In the genomic region with DNA sequence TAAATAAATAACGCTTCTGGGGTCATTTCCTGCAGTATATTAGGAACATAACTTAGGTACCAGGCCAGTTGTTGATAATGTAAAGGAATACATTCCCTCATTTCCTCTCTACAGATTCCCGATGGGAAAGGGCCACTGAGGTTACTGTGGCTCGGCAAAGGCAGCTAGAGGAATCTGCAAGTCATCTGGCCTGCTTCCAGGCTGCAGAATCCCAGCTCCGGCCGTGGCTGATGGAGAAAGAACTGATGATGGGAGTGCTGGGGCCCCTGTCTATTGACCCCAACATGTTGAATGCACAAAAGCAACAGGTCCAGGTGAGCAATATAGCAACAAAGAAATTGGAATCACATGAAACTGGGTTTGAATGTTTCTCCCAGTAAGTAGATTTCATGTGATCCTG, we compare ENCODE assay signal across 27 cellular contexts.
A peak's percentile ranks its signal among the peaks of the same experiment; 100 is the strongest.
DNase-seq lines count a peak whose midpoint lies in the region; ATAC-seq and TF ChIP-seq lines count a peak whose summit lies in the region.
"Had no signal": no experiment of that assay in that cellular context is flagged by ENCODE, and none has a peak within 500 bp of the region (broad histone marks: within the 10 kb centered on the region; RNA-seq: fewer than 3 reads in every experiment).

No MANE protein-coding gene starts in this region.

- H3K4me3 ChIP-seq in fibroblast of mammary gland (ENCODE audit: control insufficient read depth, low read depth, low read length) (no peak overlapping the region), MG63 (no peak overlapping the region), trophoblast cell (ENCODE audit: low read depth, low read length) (no peak overlapping the region)
- H3K4me3 ChIP-seq: dorsolateral prefrontal cortex, prostate gland, SK-N-MC, tibial nerve had no signal

- peak overlapping the region; percentile 13 for H3K27ac ChIP-seq in substantia nigra (ENCODE audit: low read depth, low read length, poor library complexity, severe bottlenecking)
- no peak overlapping the region for H3K27ac ChIP-seq in trophoblast cell (ENCODE audit: low read depth, low read length)
- H3K27ac ChIP-seq: 22Rv1, epithelial cell of prostate, prostate gland, SK-N-MC, tibial nerve had no signal

- H3K27me3 ChIP-seq in MG63 (no peaks in the 10 kb centered on the region), trophoblast cell (ENCODE audit: insufficient read depth, low read length) (no peaks in the 10 kb centered on the region)
- H3K27me3 ChIP-seq: dorsolateral prefrontal cortex, tibial nerve had no signal

- no peak overlapping the region for H2BK12ac ChIP-seq in trophoblast cell (ENCODE audit: low read length)

- H3K27ac Mint-ChIP-seq in activated T-cell treated with anti-CD3 and anti-CD28 coated beads, Interleukin-2, amount 50 U/mL, for 24 hours: peak overlapping the region; percentile 69
- no peak overlapping the region for H3K27ac Mint-ChIP-seq in stimulated activated naive B cell treated with anti-CD40 and anti-IgM and Interleukin-4, amounts not matched to agents 10 μg/mL and 1 μg/mL and 100 μg/mL, for 72 hours
- H3K27ac Mint-ChIP-seq: activated CD4-positive, alpha-beta T cell treated with anti-CD3 and anti-CD28 coated beads, Interleukin-2, amount 10 ng/mL, durations not matched to agents 24 days and 14 days; activated CD8-positive, alpha-beta memory T cell treated with anti-CD3 and anti-CD28 coated beads, Interleukin-2, amount 10 ng/mL, durations not matched to agents 7 days and 5 days; activated naive CD8-positive, alpha-beta T cell treated with anti-CD3 and anti-CD28 coated beads for 36 hours; CD4-positive, alpha-beta T cell; IgD-negative memory B cell had no signal

- H3K9me3 Mint-ChIP-seq in activated T-cell treated with anti-CD3 and anti-CD28 coated beads, Interleukin-2, amount 50 U/mL, for 24 hours: no peaks in the 10 kb centered on the region
- no peaks in the 10 kb centered on the region for H3K9me3 Mint-ChIP-seq in stimulated activated naive B cell treated with anti-CD40 and anti-IgM and Interleukin-4, amounts not matched to agents 10 μg/mL and 1 μg/mL and 100 μg/mL, for 72 hours
- H3K9me3 Mint-ChIP-seq: activated CD4-positive, alpha-beta T cell treated with anti-CD3 and anti-CD28 coated beads, Interleukin-2, amount 10 ng/mL, durations not matched to agents 24 days and 14 days; activated naive CD8-positive, alpha-beta T cell treated with anti-CD3 and anti-CD28 coated beads for 36 hours; CD4-positive, alpha-beta T cell; IgD-negative memory B cell; neural crest cell had no signal

- no peak for ATAC-seq in stimulated activated naive B cell treated with anti-CD40 and anti-IgM and Interleukin-4, amounts not matched to agents 10 μg/mL and 1 μg/mL and 100 μg/mL, for 72 hours (replicated peaks)
- ATAC-seq: activated CD8-positive, alpha-beta memory T cell treated with anti-CD3 and anti-CD28 coated beads, Interleukin-2, amount 10 ng/mL, durations not matched to agents 7 days and 5 days had no signal

- H3K27me3 Mint-ChIP-seq in activated T-cell treated with anti-CD3 and anti-CD28 coated beads, Interleukin-2, amount 50 U/mL, for 24 hours: no peaks in the 10 kb centered on the region
- no peaks in the 10 kb centered on the region for H3K27me3 Mint-ChIP-seq in stimulated activated naive B cell treated with anti-CD40 and anti-IgM and Interleukin-4, amounts not matched to agents 10 μg/mL and 1 μg/mL and 100 μg/mL, for 72 hours
- H3K27me3 Mint-ChIP-seq: activated CD4-positive, alpha-beta T cell treated with anti-CD3 and anti-CD28 coated beads, Interleukin-2, amount 10 ng/mL, durations not matched to agents 24 days and 14 days; activated CD8-positive, alpha-beta memory T cell treated with anti-CD3 and anti-CD28 coated beads, Interleukin-2, amount 10 ng/mL, durations not matched to agents 7 days and 5 days; activated naive CD8-positive, alpha-beta T cell treated with anti-CD3 and anti-CD28 coated beads for 36 hours; CD4-positive, alpha-beta T cell; IgD-negative memory B cell had no signal

- no peaks in the 10 kb centered on the region for H3K79me2 ChIP-seq in trophoblast cell (ENCODE audit: control insufficient read depth, insufficient read depth, low read length, poor library complexity)

- H4K91ac ChIP-seq in trophoblast cell (ENCODE audit: low read depth, low read length): no peak overlapping the region

- no peak overlapping the region for H3K23ac ChIP-seq in trophoblast cell (ENCODE audit: low read length)

- H3K9me3 ChIP-seq in MG63 (no peaks in the 10 kb centered on the region), trophoblast cell (ENCODE audit: insufficient read depth, low read depth, low read length) (no peaks in the 10 kb centered on the region)
- H3K9me3 ChIP-seq: prostate gland, tibial nerve had no signal

- H2AK5ac ChIP-seq in trophoblast cell (ENCODE audit: low read length): no peak overlapping the region

- no peaks in the 10 kb centered on the region for H3K4me1 Mint-ChIP-seq in activated T-cell treated with anti-CD3 and anti-CD28 coated beads, Interleukin-2, amount 50 U/mL, for 24 hours (ENCODE audit: low read depth)
- H3K4me1 Mint-ChIP-seq in stimulated activated naive B cell treated with anti-CD40 and anti-IgM and Interleukin-4, amounts not matched to agents 10 μg/mL and 1 μg/mL and 100 μg/mL, for 72 hours: no peaks in the 10 kb centered on the region
- H3K4me1 Mint-ChIP-seq: activated CD4-positive, alpha-beta T cell treated with anti-CD3 and anti-CD28 coated beads, Interleukin-2, amount 10 ng/mL, durations not matched to agents 24 days and 14 days; activated CD8-positive, alpha-beta memory T cell treated with anti-CD3 and anti-CD28 coated beads, Interleukin-2, amount 10 ng/mL, durations not matched to agents 7 days and 5 days; activated naive CD8-positive, alpha-beta T cell treated with anti-CD3 and anti-CD28 coated beads for 36 hours; IgD-negative memory B cell; neural crest cell had no signal

- DNase-seq in activated T-cell treated with anti-CD3 and anti-CD28 coated beads, Interleukin-2, amount 50 U/mL, for 24 hours: no peak
- DNase-seq in activated T-cell treated with anti-CD3 and anti-CD28 coated beads, Interleukin-2, amount 50 U/mL, for 48 hours: no peak
- DNase-seq in fibroblast of mammary gland (ENCODE audit: low read depth) (peak; percentile 31), iris pigment epithelial cell (ENCODE audit: low read depth) (peak; percentile 55), substantia nigra (lab: John Stamatoyannopoulos, UW) (peak in 11 of 49 donors; percentile 6 to 19 (median 11)), MG63 (no peak), trophoblast cell (no peak)
- DNase-seq in stimulated activated naive B cell treated with anti-CD40 and anti-IgM and Interleukin-4, amounts not matched to agents 10 μg/mL and 1 μg/mL and 100 μg/mL, for 72 hours: no peak
- DNase-seq: activated CD4-positive, alpha-beta T cell treated with anti-CD3 and anti-CD28 coated beads, Interleukin-2, amount 10 ng/mL, durations not matched to agents 24 days and 14 days; activated CD8-positive, alpha-beta memory T cell treated with anti-CD3 and anti-CD28 coated beads, Interleukin-2, amount 10 ng/mL, durations not matched to agents 7 days and 5 days; activated naive CD8-positive, alpha-beta T cell treated with anti-CD3 and anti-CD28 coated beads for 36 hours; CD4-positive, alpha-beta T cell; dorsolateral prefrontal cortex; H7; NCI-H1417 treated with DMSO at 0.1 percent for 48 hours; NCI-H2107; NCI-H510A treated with DMSO at 0.1 percent for 48 hours; stimulated activated CD4-positive, alpha-beta T cell treated with anti-CD3 and anti-CD28 coated beads, Interleukin-2, amount 100 ng/mL, for 48 hours; stimulated activated naive CD4-positive, alpha-beta T cell; T-helper 2 cell had no signal

- WGBS in trophoblast cell (ENCODE audit: extremely low coverage, insufficient coverage, insufficient read length): no CpG with 5 or more reads among the region's 5 CpGs

- H3K18ac ChIP-seq in trophoblast cell (ENCODE audit: low read length): no peak overlapping the region

- no peak overlapping the region for H2BK120ac ChIP-seq in trophoblast cell (ENCODE audit: insufficient read depth, low read length, poor library complexity)

- H3K9ac ChIP-seq in trophoblast cell (ENCODE audit: low read length): no peak overlapping the region

- peaks cover 0 to 3% of the 10 kb centered on the region in 2 experiments for H3K4me1 ChIP-seq in trophoblast cell (ENCODE audit: control insufficient read depth in 1 of 2, insufficient read depth in 2 of 2, low read length in 2 of 2)
- H3K4me1 ChIP-seq: prostate gland, tibial nerve had no signal

- H3K36me3 ChIP-seq in MG63 (peaks cover 35% of the 10 kb centered on the region), trophoblast cell (ENCODE audit: control insufficient read depth in 1 of 2, insufficient read depth in 2 of 2, low read length in 2 of 2) (peaks cover 30 to 33% of the 10 kb centered on the region in 2 experiments)
- H3K36me3 ChIP-seq: prostate gland had no signal

- H4K8ac ChIP-seq in trophoblast cell (ENCODE audit: low read depth, low read length): no peak overlapping the region

- no peak overlapping the region for H4K12ac ChIP-seq in trophoblast cell (ENCODE audit: low read depth, low read length)

- H3K4me3 Mint-ChIP-seq in activated T-cell treated with anti-CD3 and anti-CD28 coated beads, Interleukin-2, amount 50 U/mL, for 24 hours: no peak overlapping the region
- no peak overlapping the region for H3K4me3 Mint-ChIP-seq in stimulated activated naive B cell treated with anti-CD40 and anti-IgM and Interleukin-4, amounts not matched to agents 10 μg/mL and 1 μg/mL and 100 μg/mL, for 72 hours
- H3K4me3 Mint-ChIP-seq: activated CD4-positive, alpha-beta T cell treated with anti-CD3 and anti-CD28 coated beads, Interleukin-2, amount 10 ng/mL, durations not matched to agents 24 days and 14 days; activated CD8-positive, alpha-beta memory T cell treated with anti-CD3 and anti-CD28 coated beads, Interleukin-2, amount 10 ng/mL, durations not matched to agents 7 days and 5 days; activated naive CD8-positive, alpha-beta T cell treated with anti-CD3 and anti-CD28 coated beads for 36 hours; CD4-positive, alpha-beta T cell; IgD-negative memory B cell; neural crest cell had no signal

- H3K4ac ChIP-seq in trophoblast cell (ENCODE audit: low read depth, low read length): no peak overlapping the region

- no peaks in the 10 kb centered on the region for H3K79me1 ChIP-seq in trophoblast cell (ENCODE audit: low read length)

- H3K14ac ChIP-seq in trophoblast cell (ENCODE audit: low read length): no peak overlapping the region

- no peak overlapping the region for H3K4me2 ChIP-seq in trophoblast cell (ENCODE audit: low read length)

- peaks cover 80% of the 10 kb centered on the region for H3K36me3 Mint-ChIP-seq in activated T-cell treated with anti-CD3 and anti-CD28 coated beads, Interleukin-2, amount 50 U/mL, for 24 hours (ENCODE audit: low read depth)
- peaks cover 17 to 37% of the 10 kb centered on the region in 2 donors for H3K36me3 Mint-ChIP-seq in stimulated activated naive B cell treated with anti-CD40 and anti-IgM and Interleukin-4, amounts not matched to agents 10 μg/mL and 1 μg/mL and 100 μg/mL, for 72 hours

- no peak overlapping the region for H2AFZ ChIP-seq in trophoblast cell (ENCODE audit: insufficient read depth, low read length, poor library complexity)

- no peak overlapping the region for H2BK5ac ChIP-seq in trophoblast cell (ENCODE audit: low read depth, low read length, poor library complexity)

- no peak for TF ChIP-seq CTCF in fibroblast of mammary gland (conservative IDR thresholded peaks at IDR 0.05; ENCODE audit: control insufficient read depth, insufficient read depth, low read depth, low read length)

Comparison
In these comparisons a context has a peak if more than half of its experiments do, and no peak if none do; other contexts are left out.
1. DNase-seq: peak in fibroblast of mammary gland (single experiment) and iris pigment epithelial cell (single experiment); none in activated T-cell treated with anti-CD3 and anti-CD28 coated beads, Interleukin-2, amount 50 U/mL, for 24 hours (single experiment), activated T-cell treated with anti-CD3 and anti-CD28 coated beads, Interleukin-2, amount 50 U/mL, for 48 hours (0 of 2), MG63 (single experiment), trophoblast cell (0 of 2) and stimulated activated naive B cell treated with anti-CD40 and anti-IgM and Interleukin-4, amounts not matched to agents 10 μg/mL and 1 μg/mL and 100 μg/mL, for 72 hours (single experiment).